8 cellular contexts compared by ENCODE assay signal in genomic region chr9:468766-469496, GRCh38. TPM values are rescaled to one million over a fixed set of nuclear protein-coding genes. Genes with fewer than 3 reads are reported as not detected.
DNase-seq lines count a peak whose midpoint lies in the region; ATAC-seq and TF ChIP-seq lines count a peak whose summit lies in the region.

No MANE protein-coding gene starts in this region.

- H3K9me3 ChIP-seq in left lung, result no peaks in the 10 kb centered on the region
- H3K9me3 ChIP-seq in thymus (ENCODE audit: control insufficient read depth), result no peaks in the 10 kb centered on the region

- CTCF ChIA-PET in activated CD4-positive, alpha-beta T cell treated with anti-CD3 and anti-CD28 coated beads, Interleukin-2, amount 10 ng/mL, durations not matched to agents 7 days and 5 days (lab: Charles Lee), result no interaction called here

- 37% methylated on average over 9 of the region's 10 CpGs for WGBS in thymus

- peaks cover 20% of the 10 kb centered on the region for H3K36me3 Mint-ChIP-seq in activated CD4-positive, alpha-beta T cell treated with anti-CD3 and anti-CD28 coated beads, Interleukin-2, amount 10 ng/mL, durations not matched to agents 7 days and 5 days (ENCODE audit: low read depth)
- H3K36me3 Mint-ChIP-seq in activated T-helper 17 cell treated with anti-CD3 and anti-CD28 coated beads, Interleukin-2, amount 50 U/mL, for 72 hours (ENCODE audit: low read depth), result peaks cover 30% of the 10 kb centered on the region

- POLR2A ChIA-PET in activated CD4-positive, alpha-beta T cell treated with anti-CD3 and anti-CD28 coated beads, Interleukin-2, amount 10 ng/mL, durations not matched to agents 7 days and 5 days (lab: Charles Lee), result no interaction called here

- no peaks in the 10 kb centered on the region for H3K9me3 Mint-ChIP-seq in activated CD4-positive, alpha-beta T cell treated with anti-CD3 and anti-CD28 coated beads, Interleukin-2, amount 10 ng/mL, durations not matched to agents 7 days and 5 days
- no peaks in the 10 kb centered on the region for H3K9me3 Mint-ChIP-seq in activated T-helper 17 cell treated with anti-CD3 and anti-CD28 coated beads, Interleukin-2, amount 50 U/mL, for 72 hours

- H3K27ac ChIP-seq in left lung (peak overlapping the region; percentile 83 to 85), thymus (ENCODE audit: low read depth) (peak overlapping the region; percentile 85)

- no peaks in the 10 kb centered on the region for H3K27me3 ChIP-seq in left lung
- H3K27me3 ChIP-seq in thymus (ENCODE audit: control insufficient read depth, insufficient read depth), result no peaks in the 10 kb centered on the region

- no peak for ATAC-seq in activated T-helper 17 cell treated with anti-CD3 and anti-CD28 coated beads, Interleukin-2, amount 50 U/mL, for 72 hours (replicated peaks)
- ATAC-seq in left lung (peak; percentile 11), sciatic nerve (no peak)

- no peak for TF ChIP-seq CTCF in left lung (IDR thresholded peaks at IDR 0.05)

- H3K4me3 ChIP-seq in left lung, result peak overlapping the region in 1 of 2 donors; percentile 54
- peak overlapping the region; percentile 26 for H3K4me3 ChIP-seq in thymus (ENCODE audit: low read length)

- H3K36me3 ChIP-seq in left lung (peaks cover 0 to 21% of the 10 kb centered on the region in 2 donors), thymus (ENCODE audit: control insufficient read depth, insufficient read depth) (peaks cover 6% of the 10 kb centered on the region)

- H3K4me1 Mint-ChIP-seq in activated CD4-positive, alpha-beta T cell treated with anti-CD3 and anti-CD28 coated beads, Interleukin-2, amount 10 ng/mL, durations not matched to agents 7 days and 5 days, result peaks cover 33% of the 10 kb centered on the region
- H3K4me1 Mint-ChIP-seq in activated T-helper 17 cell treated with anti-CD3 and anti-CD28 coated beads, Interleukin-2, amount 50 U/mL, for 72 hours, result peaks cover 19% of the 10 kb centered on the region

- DNase-seq in activated CD4-positive, alpha-beta T cell treated with anti-CD3 and anti-CD28 coated beads, Interleukin-2, amount 10 ng/mL, durations not matched to agents 7 days and 5 days, result no peak
- DNase-seq in activated CD4-positive, alpha-beta T cell treated with anti-CD3 and anti-CD28 coated beads, Interleukin-2, amount 50 U/mL, for 4 hours, result no peak
- DNase-seq in left lung, result no peak
- no peak for DNase-seq in COLO829 (ENCODE audit: low spot score)
- DNase-seq in sciatic nerve (ENCODE audit: low spot score), result no peak
- DNase-seq in NCI-H524 treated with DMSO at 0.1 percent for 48 hours (lab: John Stamatoyannopoulos, UW), result no peak

- no peaks in the 10 kb centered on the region for H3K27me3 Mint-ChIP-seq in activated CD4-positive, alpha-beta T cell treated with anti-CD3 and anti-CD28 coated beads, Interleukin-2, amount 10 ng/mL, durations not matched to agents 7 days and 5 days
- no peaks in the 10 kb centered on the region for H3K27me3 Mint-ChIP-seq in activated T-helper 17 cell treated with anti-CD3 and anti-CD28 coated beads, Interleukin-2, amount 50 U/mL, for 72 hours

- intact Hi-C loops in left lung (cut with DNase I), result no loop called here
- intact Hi-C loops in sciatic nerve (cut with DNase I), result no loop called here

- H3K27ac Mint-ChIP-seq in activated CD4-positive, alpha-beta T cell treated with anti-CD3 and anti-CD28 coated beads, Interleukin-2, amount 10 ng/mL, durations not matched to agents 7 days and 5 days, result peak overlapping the region; percentile 87
- H3K27ac Mint-ChIP-seq in activated T-helper 17 cell treated with anti-CD3 and anti-CD28 coated beads, Interleukin-2, amount 50 U/mL, for 72 hours, result peak overlapping the region; percentile 99

- H3K4me1 ChIP-seq in left lung, result peaks cover 4 to 29% of the 10 kb centered on the region in 2 donors
- peaks cover 7% of the 10 kb centered on the region for H3K4me1 ChIP-seq in thymus (ENCODE audit: control insufficient read depth, insufficient read depth, low read length)

- H3K4me3 Mint-ChIP-seq in activated CD4-positive, alpha-beta T cell treated with anti-CD3 and anti-CD28 coated beads, Interleukin-2, amount 10 ng/mL, durations not matched to agents 7 days and 5 days, result peak overlapping the region; percentile 65
- peak overlapping the region; percentile 99 for H3K4me3 Mint-ChIP-seq in activated T-helper 17 cell treated with anti-CD3 and anti-CD28 coated beads, Interleukin-2, amount 50 U/mL, for 72 hours

RNA-seq across cellular contexts. Expression of gene KANK1, which starts 35.6 kb away (rescaled TPM):
- 1 to 10 TPM; 2.2 to 2.4 TPM for total RNA-seq in activated CD4-positive, alpha-beta T cell treated with anti-CD3 and anti-CD28 coated beads, Interleukin-2, amount 10 ng/mL, durations not matched to agents 7 days and 5 days
- 1 to 10 TPM; 3.5 to 5.8 TPM for total RNA-seq in activated T-helper 17 cell treated with anti-CD3 and anti-CD28 coated beads, Interleukin-2, amount 50 U/mL, for 72 hours
- total RNA-seq in left lung, result 10 to 100 TPM; 30.3 to 35.9 TPM
- 13.5 TPM for polyA plus RNA-seq in thymus
- 42.1 TPM for total RNA-seq in sciatic nerve
